Comparison of ENCODE assay signal across 8 cellular contexts in genomic region chr12:110280784-110281548, GRCh38. TPM values are rescaled to one million over a fixed set of nuclear protein-coding genes. Genes with fewer than 3 reads are reported as not detected.
DNase-seq lines count a peak whose midpoint lies in the region; ATAC-seq, FAIRE-seq and TF ChIP-seq lines count a peak whose summit lies in the region.

Gene ATP2A2, plus strand, starts transcription at chr12:110281247. Its CDS starts 543 bp downstream, at chr12:110281790.

- peak within 1 kb of the TSS; percentile 97 for H3K27ac ChIP-seq in H1 (ENCODE audit: low read depth, low read length)
- H3K27ac ChIP-seq in mesenchymal stem cell (ENCODE audit: low read length, poor library complexity, severe bottlenecking) = peak within 1 kb of the TSS; percentile 83

- CTCF ChIA-PET in H1 (lab: Charles Lee; ENCODE audit: partially characterized antibody) = interaction anchor here (1.2 to 1.9 kb wide), 5 partner anchors 11 to 179 kb away, joined by 3 to 9 read pairs (median 5); no protein-coding TSS in a partner anchor

- peak within 1 kb of the TSS; percentile 100 for H3K4ac ChIP-seq in H1 (replicated peaks; ENCODE audit: insufficient read length, low read depth, low read length)
- H3K4ac ChIP-seq in mesenchymal stem cell (ENCODE audit: low read depth in 1 of 2, low read length in 2 of 2) = peak within 1 kb of the TSS; percentile 83 to 98

- no peaks in the 10 kb centered on the region for H3K9me3 ChIP-seq in H1 (ENCODE audit: insufficient read depth in 2 of 2, low read depth in 1 of 2, low read length in 1 of 2)
- no peaks in the 10 kb centered on the region for H3K9me3 ChIP-seq in mesenchymal stem cell (ENCODE audit: control insufficient read depth, low read length)

- H2BK5ac ChIP-seq in H1 (ENCODE audit: low read depth, low read length) = peak within 1 kb of the TSS; percentile 99
- peak within 1 kb of the TSS; percentile 98 for H2BK5ac ChIP-seq in mesenchymal stem cell (ENCODE audit: low read depth, low read length, poor library complexity, severe bottlenecking)

- H3K27me3 ChIP-seq in H1 (replicated peaks in 1 of 4; ENCODE audit: control insufficient read depth in 3 of 4, extremely low read depth in 1 of 4, insufficient read depth in 3 of 4, low read length in 3 of 4) (peaks cover 0 to 3% (median 1%) of the 10 kb centered on the region in 4 experiments; a peak in 2 of 7 replicates), mesenchymal stem cell (ENCODE audit: control insufficient read depth in 1 of 2, insufficient read depth in 1 of 2, low read length in 2 of 2) (no peaks in the 10 kb centered on the region)

- POLR2A ChIA-PET in H1 (lab: Charles Lee; ENCODE audit: partially characterized antibody) = interaction anchor here (0.5 to 4.5 kb wide), 46 partner anchors 10 to 188 kb away, joined by 3 to 41 read pairs (median 4); partner anchors contain the start of genes FAM216A, GPN3 and IFT81

- H3K9ac ChIP-seq in H1 (replicated peaks in 1 of 4; ENCODE audit: extremely low read depth in 1 of 4, low read depth in 3 of 4, low read length in 3 of 4) (peak within 1 kb of the TSS; percentile 95 to 99 (median 98)), mesenchymal stem cell (ENCODE audit: low read length) (peak within 1 kb of the TSS; percentile 99)

- peak within 1 kb of the TSS; percentile 81 to 89 for H3K4me2 ChIP-seq in H1 (ENCODE audit: insufficient read depth in 1 of 2, low read depth in 2 of 2, low read length in 2 of 2)
- H3K4me2 ChIP-seq in mesenchymal stem cell (ENCODE audit: low read length, poor library complexity, severe bottlenecking) = peak within 1 kb of the TSS; percentile 81

- H4K91ac ChIP-seq in H1 (replicated peaks; ENCODE audit: insufficient read length, low read length) = peak within 1 kb of the TSS; percentile 95
- peak within 1 kb of the TSS; percentile 99 for H4K91ac ChIP-seq in mesenchymal stem cell (ENCODE audit: low read length)

- H2BK120ac ChIP-seq in H1 (replicated peaks; ENCODE audit: low read depth, low read length) (peak within 1 kb of the TSS; percentile 63), mesenchymal stem cell (ENCODE audit: low read depth, low read length) (peak within 1 kb of the TSS; percentile 98)

- TF ChIP-seq POLR2A in H1 (IDR thresholded peaks at IDR 0.05; ENCODE audit: control extremely low read depth in 1 of 2, low read depth in 2 of 2, low read length in 2 of 2) = peak; percentile 76 to 79

- H3K36me3 ChIP-seq in H1 (ENCODE audit: control insufficient read depth in 2 of 4, insufficient read depth in 4 of 4, low read length in 3 of 4) = peaks cover 0 to 24% (median 4%) of the 10 kb centered on the region in 4 experiments; a peak in 3 of 8 replicates
- peaks cover 2 to 34% of the 10 kb centered on the region in 2 experiments for H3K36me3 ChIP-seq in mesenchymal stem cell (ENCODE audit: control insufficient read depth in 1 of 2, insufficient read depth in 2 of 2, low read depth in 1 of 2, low read length in 2 of 2)

- H3K14ac ChIP-seq in H1 (ENCODE audit: insufficient read length) (peak within 1 kb of the TSS; percentile 37), mesenchymal stem cell (ENCODE audit: low read length in 2 of 2) (peak within 1 kb of the TSS; percentile 80 to 93)

- H2AK5ac ChIP-seq in H1 (ENCODE audit: low read depth, low read length) (peak within 1 kb of the TSS; percentile 95), mesenchymal stem cell (ENCODE audit: low read length, severe bottlenecking) (no peak within 1 kb of the TSS)

- H2BK15ac ChIP-seq in H1 (ENCODE audit: low read length) (0 out of 2 replicates have a peak within 1 kb of the TSS, but pooled peaks have one; percentile 61), mesenchymal stem cell (ENCODE audit: low read depth, poor library complexity, severe bottlenecking) (peak within 1 kb of the TSS; percentile 95)

- H2AFZ ChIP-seq in H1 (ENCODE audit: low read length) = peak within 1 kb of the TSS; percentile 9; the same call in 1 of the 2 replicates
- peak within 1 kb of the TSS; percentile 87 for H2AFZ ChIP-seq in mesenchymal stem cell (ENCODE audit: low read depth, low read length)

- H3K4me1 ChIP-seq in H1 (replicated peaks in 1 of 4; ENCODE audit: control insufficient read depth in 3 of 4, insufficient read depth in 4 of 4, low read length in 3 of 4) (peaks cover 4 to 13% (median 8%) of the 10 kb centered on the region in 4 experiments; a peak in 5 of 7 replicates), mesenchymal stem cell (ENCODE audit: control insufficient read depth, insufficient read depth, low read depth, low read length) (peaks cover 4% of the 10 kb centered on the region)

- H3K4me3 ChIP-seq in H1 (ENCODE audit: extremely low read depth in 1 of 4, insufficient read depth in 2 of 4, low read depth in 3 of 4, low read length in 4 of 4) (peak within 1 kb of the TSS; percentile 91 to 98 (median 94)), mesenchymal stem cell (ENCODE audit: insufficient read depth in 1 of 2, low read depth in 1 of 2, low read length in 2 of 2) (peak within 1 kb of the TSS; percentile 91 to 96)

- H4K8ac ChIP-seq in H1 (ENCODE audit: extremely low read depth, insufficient read depth, low read length) (peak within 1 kb of the TSS; percentile 97), mesenchymal stem cell (ENCODE audit: low read length) (peak within 1 kb of the TSS; percentile 93)

- TF ChIP-seq EP300 in H1 (IDR thresholded peaks at IDR 0.05; ENCODE audit: borderline replicate concordance in 1 of 2, low read depth in 2 of 2, low read length in 2 of 2) = no peak

- ATAC-seq in GM21360 (IDR thresholded peaks at IDR 0.05; ENCODE audit: unreplicated experiment) = peak; percentile 74

- TF ChIP-seq CTCF in H1 (IDR thresholded peaks at IDR 0.05; ENCODE audit: control extremely low read depth in 1 of 3, insufficient read depth in 1 of 3, low read depth in 1 of 3, low read length in 3 of 3) = no peak

- TF ChIP-seq RAD21 in H1 (IDR thresholded peaks at IDR 0.05 in 1 of 2, conservative IDR thresholded peaks at IDR 0.05 in 1 of 2; ENCODE audit: low read depth in 2 of 2, low read length in 2 of 2) = no peak; a peak in 1 of 4 replicates

- H2BK12ac ChIP-seq in H1 (ENCODE audit: low read depth, low read length) = peak within 1 kb of the TSS; percentile 80; the same call in 1 of the 2 replicates
- peak within 1 kb of the TSS; percentile 75 to 90 for H2BK12ac ChIP-seq in mesenchymal stem cell (ENCODE audit: low read length in 2 of 2)

- DNase-seq in COLO829 (ENCODE audit: low spot score) = peak; percentile 89
- peak; percentile 89 for DNase-seq in HTR-8/SVneo (ENCODE audit: insufficient read length, low spot score)
- DNase-seq in NOMO-1 treated with dmso at 0.1 percent for 144 hours (lab: John Stamatoyannopoulos, UW; ENCODE audit: unreplicated experiment) = peak; percentile 77
- peak; percentile 77 to 78 for DNase-seq in activated CD8-positive, alpha-beta memory T cell treated with anti-CD3 and anti-CD28 coated beads for 4 hours (ENCODE audit: low read depth in 2 of 2)
- peak in 1 of 2 experiments; percentile 82 for DNase-seq in H1 (ENCODE audit: low read depth in 1 of 2, low spot score in 2 of 2)
- DNase-seq in mesenchymal stem cell = peak; percentile 90
- peak; percentile 76 for DNase-seq in stimulated activated CD8-positive, alpha-beta memory T cell treated with anti-CD3 and anti-CD28 coated beads, Interleukin-12 subunit alpha, Interleukin-12 subunit beta, amount 100 ng/mL, for 24 hours (ENCODE audit: extremely low read depth)

- H3K23me2 ChIP-seq in H1 (ENCODE audit: low read depth, low read length) = peaks cover 15% of the 10 kb centered on the region

- H3K79me1 ChIP-seq in H1 (ENCODE audit: low read depth, low read length) = no peaks in the 10 kb centered on the region; the same call in 1 of the 2 replicates
- H3K79me1 ChIP-seq in mesenchymal stem cell (replicated peaks; ENCODE audit: low read length, poor library complexity, severe bottlenecking) = no peaks in the 10 kb centered on the region

- peak within 1 kb of the TSS; percentile 53 for H3K23ac ChIP-seq in H1 (ENCODE audit: insufficient read length)
- H3K23ac ChIP-seq in mesenchymal stem cell (ENCODE audit: low read length in 2 of 2) = peak within 1 kb of the TSS; percentile 67 to 92

- FAIRE-seq in HTR-8/SVneo (lab: Jason Lieb, UNC) (peak; percentile 79), H1 (lab: Jason Lieb, UNC) (no peak)

- H3K56ac ChIP-seq in H1 (replicated peaks; ENCODE audit: insufficient read length, low read depth, low read length) = peak within 1 kb of the TSS; percentile 96

- H3K18ac ChIP-seq in H1 (ENCODE audit: extremely low read depth, low read length) (peak within 1 kb of the TSS; percentile 99), mesenchymal stem cell (ENCODE audit: low read depth in 1 of 2, low read length in 2 of 2) (peak within 1 kb of the TSS; percentile 97)

- H4K5ac ChIP-seq in H1 (ENCODE audit: insufficient read length, low read depth, low read length) = peak within 1 kb of the TSS; percentile 99

- peaks cover 24 to 41% of the 10 kb centered on the region in 2 experiments for H3K79me2 ChIP-seq in H1 (ENCODE audit: control insufficient read depth in 1 of 2, insufficient read depth in 2 of 2, low read length in 2 of 2)

- H2BK20ac ChIP-seq in H1 (ENCODE audit: low read length) = no peak within 1 kb of the TSS

- 2% methylated on average over 72 of the region's 108 CpGs; no CpG with 5 or more reads in 1 of the 2 experiments for WGBS in H1 (ENCODE audit: extremely low coverage in 1 of 2, insufficient coverage in 1 of 2, insufficient read length in 1 of 2, insufficient replicate concordance in 2 of 2, low coverage in 1 of 2, low lambda C conversion rate in 2 of 2, missing lambda C conversion rate in 1 of 2), 2 experiments
- WGBS in mesenchymal stem cell = under 1% methylated on average over 51 of the region's 108 CpGs

- peaks cover 10 to 18% of the 10 kb centered on the region in 2 experiments for H4K20me1 ChIP-seq in H1 (replicated peaks in 1 of 2; ENCODE audit: control insufficient read depth in 1 of 2, insufficient read depth in 2 of 2, low read length in 2 of 2)

TF ChIP-seq in H1, 55 proteins besides CTCF, POLR2A, EP300 and RAD21 (continues in another document):
- TF ChIP-seq TCF12 (IDR thresholded peaks at IDR 0.05; ENCODE audit: low read depth, low read length) (no peak), KDM4A (IDR thresholded peaks at IDR 0.05; ENCODE audit: low read depth, low read length, severe bottlenecking) (peak; percentile 79)

RNA-seq across cellular contexts. Expression of gene ATP2A2, which starts in this region (rescaled TPM):
- 271 and 275 TPM in 2 replicates for total RNA-seq in H1 (2021; fragmentation: NEBNext Ultra II Directional; extraction: Animal tissue kit (Norgen Biotek cat#: 25700))
- 86.1 and 108 TPM in 2 replicates for polyA plus RNA-seq in H1 (2011; rRNA removed)
- polyA plus RNA-seq in H1 (2011; cell fraction: cytosol; rRNA removed) = 68.1 TPM
- polyA plus RNA-seq in H1 (2011; cell fraction: nucleus; rRNA removed) = 223 TPM
- polyA plus RNA-seq in H1 (2012, experiment 1 of 2) = 156 to 188 TPM (median 182 TPM) in 4 replicates
- polyA plus RNA-seq in H1 (2012, experiment 2 of 2) = 31.3 TPM
- polyA plus RNA-seq in H1 (2013, experiment 1 of 2) = 215 TPM
- polyA plus RNA-seq in H1 (2013, experiment 2 of 2) = 215 TPM
- 236 and 249 TPM in 2 replicates for polyA minus RNA-seq in H1 (2011; rRNA and poly(A)+ RNA removed)
- polyA minus RNA-seq in H1 (2011; cell fraction: cytosol; rRNA and poly(A)+ RNA removed) = 106 TPM
- polyA minus RNA-seq in H1 (2011; cell fraction: nucleus; rRNA and poly(A)+ RNA removed) = 156 TPM
- 155 TPM for polyA plus RNA-seq in mesenchymal stem cell (2013, experiment 1 of 2)
- 150 TPM for polyA plus RNA-seq in mesenchymal stem cell (2013, experiment 2 of 2)
